Comparison of ENCODE assay signal across 12 cellular contexts in the genomic region with DNA sequence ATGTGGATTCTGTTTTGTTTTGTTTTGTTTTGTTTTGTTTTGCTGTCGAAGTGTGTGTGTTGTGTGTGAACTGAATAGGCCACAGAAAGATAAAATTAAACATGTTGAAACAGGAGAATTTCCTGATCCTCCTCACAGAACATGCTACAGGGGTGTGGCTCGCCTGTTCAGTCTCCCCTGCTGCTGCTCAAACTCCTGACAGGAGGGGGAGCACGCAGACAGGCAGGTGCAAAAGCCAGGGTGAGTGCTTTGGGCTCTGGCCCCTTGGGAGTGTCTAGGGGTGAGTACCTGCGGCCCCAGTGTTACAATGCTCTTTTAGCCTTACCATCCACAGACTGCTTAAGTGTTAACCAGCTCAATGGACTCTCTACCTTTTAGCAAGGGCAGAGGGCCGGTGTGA.
DNase-seq lines count a peak whose midpoint lies in the region; ATAC-seq and TF ChIP-seq lines count a peak whose summit lies in the region.
"Had no signal": no experiment of that assay in that cellular context is flagged by ENCODE, and none has a peak within 500 bp of the region (broad histone marks: within the 10 kb centered on the region; RNA-seq: fewer than 3 reads in every experiment).

No MANE protein-coding gene starts in this region.

- H3K27me3 Mint-ChIP-seq in WTC11 (ENCODE audit: low read depth) (no peaks in the 10 kb centered on the region), endothelial cell (ENCODE audit: unreplicated experiment) (no peaks in the 10 kb centered on the region)
- H3K27me3 Mint-ChIP-seq: activated naive CD8-positive, alpha-beta T cell treated with anti-CD3 and anti-CD28 coated beads, Interleukin-2, amount 10 ng/mL, durations not matched to agents 7 days and 5 days had no signal

- no peaks in the 10 kb centered on the region for H3K36me3 Mint-ChIP-seq in WTC11
- no peaks in the 10 kb centered on the region for H3K36me3 Mint-ChIP-seq in endothelial cell (ENCODE audit: low read depth, unreplicated experiment)
- H3K36me3 Mint-ChIP-seq: activated naive CD8-positive, alpha-beta T cell treated with anti-CD3 and anti-CD28 coated beads, Interleukin-2, amount 10 ng/mL, durations not matched to agents 7 days and 5 days had no signal

- ATAC-seq in GM19351 (IDR thresholded peaks at IDR 0.05; ENCODE audit: unreplicated experiment) (peak; percentile 85), HG03135 (IDR thresholded peaks at IDR 0.05; ENCODE audit: unreplicated experiment) (peak; percentile 62), WTC11 (peak; percentile 99), HG02623 (IDR thresholded peaks at IDR 0.05; ENCODE audit: unreplicated experiment) (no peak)

- peak; percentile 8 for DNase-seq in ELF-1 (ENCODE audit: low read depth, low spot score)
- DNase-seq in WTC11 (ENCODE audit: low spot score), result peak; percentile 49
- no peak for DNase-seq in stimulated activated naive CD4-positive, alpha-beta T cell treated with Interleukin-2 at 50 U/mL for 16 hours (lab: John Stamatoyannopoulos, UW)
- no peak for DNase-seq in endothelial cell (ENCODE audit: low spot score)
- no peak for DNase-seq in cerebellar nuclear complex (lab: John Stamatoyannopoulos, UW)
- DNase-seq: activated CD4-positive, alpha-beta T cell treated with anti-CD3 and anti-CD28 coated beads, Interleukin-2, amount 50 U/mL, for 48 hours; activated naive CD8-positive, alpha-beta T cell treated with anti-CD3 and anti-CD28 coated beads, Interleukin-2, amount 10 ng/mL, durations not matched to agents 7 days and 5 days; HCEC 1CT; NCI-H2029 had no signal

- peak; percentile 16; the same call in 1 of the 2 replicates for TF ChIP-seq CTCF in WTC11 (IDR thresholded peaks at IDR 0.05)
- TF ChIP-seq CTCF in endothelial cell (IDR thresholded peaks at IDR 0.05; ENCODE audit: unreplicated experiment), result no peak

- H3K4me1 Mint-ChIP-seq in WTC11 (no peaks in the 10 kb centered on the region), endothelial cell (ENCODE audit: unreplicated experiment) (no peaks in the 10 kb centered on the region)
- H3K4me1 Mint-ChIP-seq: activated naive CD8-positive, alpha-beta T cell treated with anti-CD3 and anti-CD28 coated beads, Interleukin-2, amount 10 ng/mL, durations not matched to agents 7 days and 5 days had no signal

- H3K27ac Mint-ChIP-seq in WTC11, result no peak overlapping the region
- no peak overlapping the region for H3K27ac Mint-ChIP-seq in endothelial cell (ENCODE audit: unreplicated experiment)
- H3K27ac Mint-ChIP-seq: activated naive CD8-positive, alpha-beta T cell treated with anti-CD3 and anti-CD28 coated beads, Interleukin-2, amount 10 ng/mL, durations not matched to agents 7 days and 5 days had no signal

- no peak overlapping the region for H3K4me3 Mint-ChIP-seq in WTC11
- H3K4me3 Mint-ChIP-seq in endothelial cell (ENCODE audit: unreplicated experiment), result no peak overlapping the region
- H3K4me3 Mint-ChIP-seq: activated naive CD8-positive, alpha-beta T cell treated with anti-CD3 and anti-CD28 coated beads, Interleukin-2, amount 10 ng/mL, durations not matched to agents 7 days and 5 days had no signal

- POLR2A ChIA-PET in WTC11 (lab: Charles Lee), result no interaction called here

- H3K9me3 Mint-ChIP-seq in WTC11 (no peaks in the 10 kb centered on the region), endothelial cell (ENCODE audit: unreplicated experiment) (no peaks in the 10 kb centered on the region)
- H3K9me3 Mint-ChIP-seq: activated naive CD8-positive, alpha-beta T cell treated with anti-CD3 and anti-CD28 coated beads, Interleukin-2, amount 10 ng/mL, durations not matched to agents 7 days and 5 days had no signal

- CTCF ChIA-PET in WTC11 (lab: Charles Lee), result no interaction called here

TF ChIP-seq in WTC11, 78 proteins besides CTCF, POLR2A, EP300 and RAD21:
- TF ChIP-seq E2F4 (CRISPR knock-in tag; IDR thresholded peaks at IDR 0.05; ENCODE audit: borderline replicate concordance, low read depth) (no peak), TEAD4 (CRISPR knock-in tag; IDR thresholded peaks at IDR 0.05) (no peak), GRHL2 (CRISPR knock-in tag; IDR thresholded peaks at IDR 0.05; ENCODE audit: insufficient replicate concordance, severe bottlenecking) (no peak), OVOL2 (CRISPR knock-in tag; IDR thresholded peaks at IDR 0.05; ENCODE audit: borderline replicate concordance) (no peak), PRRX2 (CRISPR knock-in tag; IDR thresholded peaks at IDR 0.05) (no peak)

Comparison
In these comparisons a context has a peak if more than half of its experiments do, and no peak if none do; other contexts are left out.
1. DNase-seq: peak in ELF-1 (single experiment) and WTC11 (single experiment); none in stimulated activated naive CD4-positive, alpha-beta T cell treated with Interleukin-2 at 50 U/mL for 16 hours (single experiment), endothelial cell (single experiment) and cerebellar nuclear complex (0 of 2).